ENCODE assay signal across 1 cellular context in genomic region chr1:164087893-164088292, GRCh38.
TF ChIP-seq lines count a peak whose summit lies in the region.

No MANE protein-coding gene starts in this region.

TF ChIP-seq in GM23338, 12 proteins besides CTCF, POLR2A, EP300 and RAD21 (continued from another document):
- TF ChIP-seq, protein P1, sequence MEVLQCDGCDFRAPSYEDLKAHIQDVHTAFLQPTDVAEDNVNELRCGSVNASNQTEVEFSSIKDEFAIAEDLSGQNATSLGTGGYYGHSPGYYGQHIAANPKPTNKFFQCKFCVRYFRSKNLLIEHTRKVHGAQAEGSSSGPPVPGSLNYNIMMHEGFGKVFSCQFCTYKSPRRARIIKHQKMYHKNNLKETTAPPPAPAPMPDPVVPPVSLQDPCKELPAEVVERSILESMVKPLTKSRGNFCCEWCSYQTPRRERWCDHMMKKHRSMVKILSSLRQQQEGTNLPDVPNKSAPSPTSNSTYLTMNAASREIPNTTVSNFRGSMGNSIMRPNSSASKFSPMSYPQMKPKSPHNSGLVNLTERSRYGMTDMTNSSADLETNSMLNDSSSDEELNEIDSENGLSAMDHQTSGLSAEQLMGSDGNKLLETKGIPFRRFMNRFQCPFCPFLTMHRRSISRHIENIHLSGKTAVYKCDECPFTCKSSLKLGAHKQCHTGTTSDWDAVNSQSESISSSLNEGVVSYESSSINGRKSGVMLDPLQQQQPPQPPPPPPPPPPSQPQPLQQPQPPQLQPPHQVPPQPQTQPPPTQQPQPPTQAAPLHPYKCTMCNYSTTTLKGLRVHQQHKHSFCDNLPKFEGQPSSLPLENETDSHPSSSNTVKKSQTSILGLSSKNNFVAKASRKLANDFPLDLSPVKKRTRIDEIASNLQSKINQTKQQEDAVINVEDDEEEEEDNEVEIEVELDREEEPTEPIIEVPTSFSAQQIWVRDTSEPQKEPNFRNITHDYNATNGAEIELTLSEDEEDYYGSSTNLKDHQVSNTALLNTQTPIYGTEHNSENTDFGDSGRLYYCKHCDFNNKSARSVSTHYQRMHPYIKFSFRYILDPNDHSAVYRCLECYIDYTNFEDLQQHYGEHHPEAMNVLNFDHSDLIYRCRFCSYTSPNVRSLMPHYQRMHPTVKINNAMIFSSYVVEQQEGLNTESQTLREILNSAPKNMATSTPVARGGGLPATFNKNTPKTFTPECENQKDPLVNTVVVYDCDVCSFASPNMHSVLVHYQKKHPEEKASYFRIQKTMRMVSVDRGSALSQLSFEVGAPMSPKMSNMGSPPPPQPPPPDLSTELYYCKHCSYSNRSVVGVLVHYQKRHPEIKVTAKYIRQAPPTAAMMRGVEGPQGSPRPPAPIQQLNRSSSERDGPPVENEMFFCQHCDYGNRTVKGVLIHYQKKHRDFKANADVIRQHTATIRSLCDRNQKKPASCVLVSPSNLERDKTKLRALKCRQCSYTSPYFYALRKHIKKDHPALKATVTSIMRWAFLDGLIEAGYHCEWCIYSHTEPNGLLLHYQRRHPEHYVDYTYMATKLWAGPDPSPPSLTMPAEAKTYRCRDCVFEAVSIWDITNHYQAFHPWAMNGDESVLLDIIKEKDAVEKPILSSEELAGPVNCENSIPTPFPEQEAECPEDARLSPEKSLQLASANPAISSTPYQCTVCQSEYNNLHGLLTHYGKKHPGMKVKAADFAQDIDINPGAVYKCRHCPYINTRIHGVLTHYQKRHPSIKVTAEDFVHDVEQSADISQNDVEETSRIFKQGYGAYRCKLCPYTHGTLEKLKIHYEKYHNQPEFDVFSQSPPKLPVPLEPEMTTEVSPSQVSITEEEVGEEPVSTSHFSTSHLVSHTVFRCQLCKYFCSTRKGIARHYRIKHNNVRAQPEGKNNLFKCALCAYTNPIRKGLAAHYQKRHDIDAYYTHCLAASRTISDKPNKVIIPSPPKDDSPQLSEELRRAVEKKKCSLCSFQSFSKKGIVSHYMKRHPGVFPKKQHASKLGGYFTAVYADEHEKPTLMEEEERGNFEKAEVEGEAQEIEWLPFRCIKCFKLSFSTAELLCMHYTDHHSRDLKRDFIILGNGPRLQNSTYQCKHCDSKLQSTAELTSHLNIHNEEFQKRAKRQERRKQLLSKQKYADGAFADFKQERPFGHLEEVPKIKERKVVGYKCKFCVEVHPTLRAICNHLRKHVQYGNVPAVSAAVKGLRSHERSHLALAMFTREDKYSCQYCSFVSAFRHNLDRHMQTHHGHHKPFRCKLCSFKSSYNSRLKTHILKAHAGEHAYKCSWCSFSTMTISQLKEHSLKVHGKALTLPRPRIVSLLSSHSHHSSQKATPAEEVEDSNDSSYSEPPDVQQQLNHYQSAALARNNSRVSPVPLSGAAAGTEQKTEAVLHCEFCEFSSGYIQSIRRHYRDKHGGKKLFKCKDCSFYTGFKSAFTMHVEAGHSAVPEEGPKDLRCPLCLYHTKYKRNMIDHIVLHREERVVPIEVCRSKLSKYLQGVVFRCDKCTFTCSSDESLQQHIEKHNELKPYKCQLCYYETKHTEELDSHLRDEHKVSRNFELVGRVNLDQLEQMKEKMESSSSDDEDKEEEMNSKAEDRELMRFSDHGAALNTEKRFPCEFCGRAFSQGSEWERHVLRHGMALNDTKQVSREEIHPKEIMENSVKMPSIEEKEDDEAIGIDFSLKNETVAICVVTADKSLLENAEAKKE (CRISPR knock-in tag; IDR thresholded peaks at IDR 0.05) = no peak
- no peak for TF ChIP-seq ZNF331 (CRISPR knock-in tag; IDR thresholded peaks at IDR 0.05; ENCODE audit: low read depth)
